ENCODE assay signal across 29 cellular contexts in the genomic region with DNA sequence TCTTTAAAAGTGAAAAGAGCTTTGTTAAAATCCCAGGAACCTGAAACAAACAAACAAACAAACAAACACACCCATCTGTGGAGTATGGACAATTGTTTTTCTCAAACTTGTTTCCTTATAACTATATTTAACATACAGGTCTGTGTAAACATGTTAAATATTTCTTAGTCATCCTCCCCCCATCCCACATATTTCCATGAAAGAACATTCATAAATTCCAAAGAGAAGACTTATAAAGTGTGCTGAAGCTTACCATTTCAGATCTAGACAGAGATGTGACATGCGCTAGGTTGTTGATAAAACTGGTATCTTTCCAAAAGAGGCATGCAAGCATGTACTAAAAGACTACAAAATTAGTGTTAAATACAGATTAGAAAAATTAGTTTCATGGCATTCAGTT. TPM values are rescaled to one million over a fixed set of nuclear protein-coding genes. Genes with fewer than 3 reads are reported as not detected.
DNase-seq lines count a peak whose midpoint lies in the region; ATAC-seq, FAIRE-seq and TF ChIP-seq lines count a peak whose summit lies in the region.
"Had no signal": no experiment of that assay in that cellular context is flagged by ENCODE, and none has a peak within 500 bp of the region (broad histone marks: within the 10 kb centered on the region; RNA-seq: fewer than 3 reads in every experiment).

No MANE protein-coding gene starts in this region.

- FAIRE-seq in bronchial epithelial cell (lab: Jason Lieb, UNC) = no peak
- FAIRE-seq: astrocyte, frontal cortex had no signal

- H3K9ac ChIP-seq in GM23248 (no peak overlapping the region), MM.1S (ENCODE audit: low read length) (no peak overlapping the region)

- H3K27me3 ChIP-seq in GM23248 (replicated peaks; ENCODE audit: insufficient read depth) (no peaks in the 10 kb centered on the region), MM.1S (replicated peaks; ENCODE audit: insufficient read depth, low read length) (no peaks in the 10 kb centered on the region), bronchial epithelial cell (ENCODE audit: control insufficient read depth, insufficient read depth, low read length) (no peaks in the 10 kb centered on the region), MG63 (no peaks in the 10 kb centered on the region)
- H3K27me3 ChIP-seq: esophagus squamous epithelium, hepatocyte, suprapubic skin, upper lobe of right lung had no signal

- H3K36me3 ChIP-seq in GM23248 (ENCODE audit: low read depth) = peaks cover 8% of the 10 kb centered on the region
- H3K36me3 ChIP-seq in MM.1S (replicated peaks; ENCODE audit: insufficient read depth, low read length) = no peaks in the 10 kb centered on the region
- H3K36me3 ChIP-seq in bronchial epithelial cell (ENCODE audit: control insufficient read depth, insufficient read depth, low read length) = peaks cover 4% of the 10 kb centered on the region
- H3K36me3 ChIP-seq in MG63 = peaks cover 4% of the 10 kb centered on the region
- H3K36me3 ChIP-seq: upper lobe of right lung had no signal

- H3K4me2 ChIP-seq in GM23248 (ENCODE audit: unreplicated experiment) (peak overlapping the region; percentile 60), MM.1S (ENCODE audit: low read depth, low read length) (peak overlapping the region; percentile 57; the same call in 1 of the 2 replicates)
- H3K4me2 ChIP-seq: hepatocyte had no signal

- H3K4me1 ChIP-seq in GM23248 (ENCODE audit: insufficient read depth) (peaks cover 12% of the 10 kb centered on the region), MM.1S (ENCODE audit: low read length) (peaks cover 25% of the 10 kb centered on the region)

- H3K4me1 Mint-ChIP-seq in nephron progenitor cell = peaks cover 11% of the 10 kb centered on the region

- peak overlapping the region; percentile 90 for H3K27ac Mint-ChIP-seq in nephron progenitor cell
- H3K27ac Mint-ChIP-seq: activated naive CD4-positive, alpha-beta T cell treated with anti-CD3 and anti-CD28 coated beads, Interleukin-2, amount 50 U/mL, for 72 hours; natural killer cell treated with Interleukin-12 subunit alpha and Interleukin-12 subunit beta and Interleukin-15 and Interleukin-18, amount 100 ng/mL, for 72 hours had no signal

- WGBS in GM23248 (ENCODE audit: low coverage in 1 of 2, low lambda C conversion rate in 2 of 2, missing lambda C conversion rate in 2 of 2), 2 experiments = 87 to 92% methylated on average over 1 of the region's 1 CpG

- H2AFZ ChIP-seq in GM23248 (no peak overlapping the region), MM.1S (ENCODE audit: low read length) (no peak overlapping the region)
- H2AFZ ChIP-seq: hepatocyte had no signal

- H3K27me3 Mint-ChIP-seq in nephron progenitor cell (ENCODE audit: low read depth, poor library complexity) = no peaks in the 10 kb centered on the region
- H3K27me3 Mint-ChIP-seq: natural killer cell treated with Interleukin-12 subunit alpha and Interleukin-12 subunit beta and Interleukin-15 and Interleukin-18, amount 100 ng/mL, for 72 hours had no signal

- in situ Hi-C loops in GM23248 (cut with MboI) = no loop called here

- H3F3A ChIP-seq in GM23248 (ENCODE audit: insufficient read depth) (peaks cover 8% of the 10 kb centered on the region; the same call in 1 of the 2 replicates), MM.1S (ENCODE audit: insufficient read depth, low read length) (peaks cover 10% of the 10 kb centered on the region)

- DNase-seq in GM23248 (peak; percentile 31), MM.1S (no peak), bronchial epithelial cell (ENCODE audit: low read depth) (peak; percentile 52), nephron progenitor cell (no peak), NCI-H1694 treated with DMSO at 0.1 percent for 48 hours (lab: John Stamatoyannopoulos, UW) (no peak), T1000 (lab: John Stamatoyannopoulos, UW) (no peak), MG63 (no peak)
- DNase-seq: activated CD4-positive, alpha-beta T cell treated with anti-CD3 and anti-CD28 coated beads for 4 hours; C1 segment of cervical spinal cord; central memory CD4-positive, alpha-beta T cell; esophagus squamous epithelium; GF-D8; GOT3; NCI-H1105 treated with DMSO at 0.1 percent for 48 hours; NCI-H1930; NCI-H2171 treated with DMSO at 0.1 percent for 48 hours; NCI-H524 treated with DMSO at 0.1 percent for 48 hours; Right ventricle myocardium superior; stimulated activated naive CD4-positive, alpha-beta T cell; upper lobe of right lung; WERI-Rb-1 had no signal

- no peak overlapping the region for H3K4me3 Mint-ChIP-seq in nephron progenitor cell
- H3K4me3 Mint-ChIP-seq: natural killer cell treated with Interleukin-12 subunit alpha and Interleukin-12 subunit beta and Interleukin-15 and Interleukin-18, amount 100 ng/mL, for 72 hours had no signal

- no peaks in the 10 kb centered on the region for H3K9me3 Mint-ChIP-seq in nephron progenitor cell
- H3K9me3 Mint-ChIP-seq: activated naive CD4-positive, alpha-beta T cell treated with anti-CD3 and anti-CD28 coated beads, Interleukin-2, amount 50 U/mL, for 72 hours; natural killer cell treated with Interleukin-12 subunit alpha and Interleukin-12 subunit beta and Interleukin-15 and Interleukin-18, amount 100 ng/mL, for 72 hours had no signal

- H3K36me3 Mint-ChIP-seq in nephron progenitor cell (ENCODE audit: low read depth) = peaks cover 43% of the 10 kb centered on the region
- H3K36me3 Mint-ChIP-seq: natural killer cell treated with Interleukin-12 subunit alpha and Interleukin-12 subunit beta and Interleukin-15 and Interleukin-18, amount 100 ng/mL, for 72 hours had no signal

- peaks cover 36% of the 10 kb centered on the region for H3K79me2 ChIP-seq in GM23248 (ENCODE audit: insufficient read depth)
- H3K79me2 ChIP-seq in MM.1S (ENCODE audit: low read length) = peaks cover 29% of the 10 kb centered on the region

- peak overlapping the region; percentile 7 for H3K27ac ChIP-seq in GM23248
- H3K27ac ChIP-seq in MM.1S (ENCODE audit: low read length) = no peak overlapping the region
- H3K27ac ChIP-seq: esophagus squamous epithelium, hepatocyte, suprapubic skin, upper lobe of right lung, WERI-Rb-1 had no signal

- TF ChIP-seq CTCF in MM.1S (IDR thresholded peaks at IDR 0.05; ENCODE audit: low read length) (no peak), bronchial epithelial cell (IDR thresholded peaks at IDR 0.05; ENCODE audit: insufficient read depth, low read length, severe bottlenecking) (no peak), nephron progenitor cell (IDR thresholded peaks at IDR 0.05) (no peak)

- H3K4me3 ChIP-seq in GM23248 = no peak overlapping the region
- no peak overlapping the region for H3K4me3 ChIP-seq in MM.1S (ENCODE audit: low read length)
- no peak overlapping the region for H3K4me3 ChIP-seq in bronchial epithelial cell (ENCODE audit: low read depth, low read length)
- H3K4me3 ChIP-seq in MG63 = no peak overlapping the region
- H3K4me3 ChIP-seq: esophagus squamous epithelium, hepatocyte, lung, suprapubic skin, upper lobe of right lung had no signal

- H4K20me1 ChIP-seq in GM23248 (ENCODE audit: insufficient read depth) (no peaks in the 10 kb centered on the region), MM.1S (ENCODE audit: insufficient read depth, low read length) (no peaks in the 10 kb centered on the region)

- H3K9me3 ChIP-seq in GM23248 (ENCODE audit: low read depth) (no peaks in the 10 kb centered on the region), MM.1S (replicated peaks; ENCODE audit: insufficient read depth, low read length) (no peaks in the 10 kb centered on the region), MG63 (no peaks in the 10 kb centered on the region)
- H3K9me3 ChIP-seq: esophagus squamous epithelium, suprapubic skin, upper lobe of right lung had no signal

- no peaks in the 10 kb centered on the region for H3K9me2 ChIP-seq in GM23248 (ENCODE audit: insufficient read depth)
- no peaks in the 10 kb centered on the region for H3K9me2 ChIP-seq in MM.1S (replicated peaks; ENCODE audit: insufficient read depth, low read length)

- ATAC-seq in GM21515 (IDR thresholded peaks at IDR 0.05; ENCODE audit: unreplicated experiment) = no peak
- ATAC-seq: activated naive CD4-positive, alpha-beta T cell treated with anti-CD3 and anti-CD28 coated beads, Interleukin-2, amount 50 U/mL, for 72 hours; natural killer cell treated with Interleukin-12 subunit alpha and Interleukin-12 subunit beta and Interleukin-15 and Interleukin-18, amount 100 ng/mL, for 72 hours; upper lobe of right lung had no signal

RNA-seq across cellular contexts. Expression of gene FKBP14, which starts 6.5 kb away (rescaled TPM):
- 28.3 and 31.8 TPM in 2 replicates for total RNA-seq in GM23248 (2014; rRNA removed; shearing (Covaris generic))
- polyA plus RNA-seq in GM23248 (2016; fragmentation: Nextera tagmentation; extraction: Ambion mirVana) = 50.7 and 50.8 TPM in 2 replicates
- total RNA-seq in bronchial epithelial cell = 20.0 and 20.5 TPM in 2 replicates
- total RNA-seq in MG63 (2014; rRNA removed; shearing (Covaris generic); ENCODE audit: low replicate concordance) = 8.1 and 16.1 TPM in 2 replicates

RNA-seq across cellular contexts. Expression of gene PLEKHA8, which starts 8.3 kb away (rescaled TPM):
- total RNA-seq in GM23248 (2014; rRNA removed; shearing (Covaris generic)) = 10.3 and 15.3 TPM in 2 replicates
- 4.5 and 4.7 TPM in 2 replicates for polyA plus RNA-seq in GM23248 (2016; fragmentation: Nextera tagmentation; extraction: Ambion mirVana)
- total RNA-seq in bronchial epithelial cell = 17.0 and 17.1 TPM in 2 replicates
- total RNA-seq in MG63 (2014; rRNA removed; shearing (Covaris generic); ENCODE audit: low replicate concordance) = 8.6 and 10.6 TPM in 2 replicates

RNA-seq across cellular contexts. Expression of gene SCRN1, which starts 30.4 kb away (rescaled TPM):
- 80.0 and 82.2 TPM in 2 replicates for total RNA-seq in GM23248 (2014; rRNA removed; shearing (Covaris generic))
- polyA plus RNA-seq in GM23248 (2016; fragmentation: Nextera tagmentation; extraction: Ambion mirVana) = 57.6 and 58.8 TPM in 2 replicates
- total RNA-seq in bronchial epithelial cell = 33.5 and 35.5 TPM in 2 replicates
- 29.0 and 35.7 TPM in 2 replicates for total RNA-seq in MG63 (2014; rRNA removed; shearing (Covaris generic); ENCODE audit: low replicate concordance)

Comparison
In these comparisons a context has a peak if more than half of its experiments do, and no peak if none do; other contexts are left out.
1. DNase-seq: peak in GM23248 (single experiment) and bronchial epithelial cell (single experiment); none in MM.1S (single experiment), nephron progenitor cell (single experiment), NCI-H1694 treated with DMSO at 0.1 percent for 48 hours (single experiment), T1000 (single experiment) and MG63 (single experiment).